ENCODE assay signal across 3 cellular contexts in genomic region chr1:230631477-230631876, GRCh38.
A peak's percentile ranks its signal among the peaks of the same experiment; 100 is the strongest.
TF ChIP-seq lines count a peak whose summit lies in the region.

No MANE protein-coding gene starts in this region.

TF ChIP-seq in HEK293, 187 proteins besides CTCF, POLR2A, EP300 and RAD21:
- TF ChIP-seq ZBTB17 (tag by site-specific recombination; IDR thresholded peaks at IDR 0.05) (0 out of 2 replicates have a peak, but pooled peaks have one; percentile 20), ZSCAN5A (tag by site-specific recombination; IDR thresholded peaks at IDR 0.05) (no peak)

TF ChIP-seq in K562, 482 proteins besides CTCF, POLR2A, EP300 and RAD21:
- no peak for TF ChIP-seq PCBP2 (IDR thresholded peaks at IDR 0.05; ENCODE audit: low read depth, low read length, poor library complexity, severe bottlenecking)
- TF ChIP-seq GATAD2B (IDR thresholded peaks at IDR 0.05; ENCODE audit: borderline replicate concordance), result 0 out of 2 replicates have a peak, but pooled peaks have one; percentile 62
- TF ChIP-seq EGR1 (conservative IDR thresholded peaks at IDR 0.05), result no peak
- 0 out of 2 replicates have a peak, but pooled peaks have one; percentile 10 for TF ChIP-seq NCOR1 (IDR thresholded peaks at IDR 0.05)
- TF ChIP-seq DACH1 (IDR thresholded peaks at IDR 0.05; ENCODE audit: partially characterized antibody), result peak; percentile 94
- TF ChIP-seq HMGN3 (IDR thresholded peaks at IDR 0.05; ENCODE audit: borderline replicate concordance, extremely low read depth, insufficient read length, low read depth, low read length), result no peak
- TF ChIP-seq ZBTB2 (IDR thresholded peaks at IDR 0.05), result peak; percentile 60; the same call in 1 of the 2 replicates
- no peak for TF ChIP-seq SRSF7 (optimal IDR thresholded peaks at IDR 0.05; ENCODE audit: low read depth, low read length)
- no peak for TF ChIP-seq MAFG (tag; conservative IDR thresholded peaks at IDR 0.05)
- TF ChIP-seq BRCA1 (IDR thresholded peaks at IDR 0.05), result peak; percentile 93
- TF ChIP-seq BRCA1 (CRISPR knock-in tag; IDR thresholded peaks at IDR 0.05), result no peak

TF ChIP-seq in H1, 55 proteins besides CTCF, POLR2A, EP300 and RAD21:
- TF ChIP-seq KDM1A (IDR thresholded peaks at IDR 0.05; ENCODE audit: borderline replicate concordance, low read length) (no peak), CEBPB (IDR thresholded peaks at IDR 0.05; ENCODE audit: low read depth, low read length) (no peak), E2F6 (IDR thresholded peaks at IDR 0.05) (no peak), RBBP5 (IDR thresholded peaks at IDR 0.05; ENCODE audit: borderline replicate concordance, low read depth, low read length) (no peak), SRF (IDR thresholded peaks at IDR 0.05; ENCODE audit: low read depth, low read length) (no peak), USF2 (IDR thresholded peaks at IDR 0.05; ENCODE audit: low read length) (no peak), TAF7 (optimal IDR thresholded peaks at IDR 0.05; ENCODE audit: borderline replicate concordance, low read depth, low read length) (no peak), CBX5 (IDR thresholded peaks at IDR 0.05; ENCODE audit: low read depth, low read length) (no peak), YY1 (IDR thresholded peaks at IDR 0.05; ENCODE audit: low read depth, low read length) (no peak), SUZ12 (IDR thresholded peaks at IDR 0.05; ENCODE audit: low read length) (no peak), NRF1 (IDR thresholded peaks at IDR 0.05; ENCODE audit: low read depth, low read length) (no peak), POU5F1 (IDR thresholded peaks at IDR 0.05; ENCODE audit: low read depth, low read length) (no peak)
